1 cellular context compared by ENCODE assay signal in genomic region chr10:28991738-28992270, GRCh38.
TF ChIP-seq lines count a peak whose summit lies in the region.

No MANE protein-coding gene starts in this region.

TF ChIP-seq in HepG2, 621 proteins besides CTCF, POLR2A, EP300 and RAD21 (continued from another document and continues in another):
- TF ChIP-seq SRSF1 (optimal IDR thresholded peaks at IDR 0.05; ENCODE audit: low read depth, low read length) (no peak), KDM4B (CRISPR knock-in tag; IDR thresholded peaks at IDR 0.05) (no peak), HNF1B (CRISPR knock-in tag; IDR thresholded peaks at IDR 0.05) (no peak), SNAI1 (CRISPR knock-in tag; IDR thresholded peaks at IDR 0.05; ENCODE audit: borderline replicate concordance) (no peak), ZBTB8A (CRISPR knock-in tag; IDR thresholded peaks at IDR 0.05; ENCODE audit: borderline replicate concordance, low read depth) (no peak), SP2 (CRISPR knock-in tag; IDR thresholded peaks at IDR 0.05) (no peak), ATM (IDR thresholded peaks at IDR 0.05; ENCODE audit: borderline replicate concordance) (no peak), MTERF4 (CRISPR knock-in tag; IDR thresholded peaks at IDR 0.05) (no peak), MATR3 (CRISPR knock-in tag; IDR thresholded peaks at IDR 0.05) (no peak), CREB3 (CRISPR knock-in tag; IDR thresholded peaks at IDR 0.05) (no peak), ARNT (IDR thresholded peaks at IDR 0.05) (no peak), ATF4 (CRISPR knock-in tag; IDR thresholded peaks at IDR 0.05) (peak in 1 of 2 experiments; percentile 53; a peak in 1 of 4 replicates), ZFP82 (CRISPR knock-in tag; IDR thresholded peaks at IDR 0.05; ENCODE audit: borderline replicate concordance) (peak; percentile 88; the same call in 1 of the 2 replicates), ZNF33B (CRISPR knock-in tag; IDR thresholded peaks at IDR 0.05) (no peak), ZSCAN12 (CRISPR knock-in tag; IDR thresholded peaks at IDR 0.05) (no peak), ZFY (CRISPR knock-in tag; IDR thresholded peaks at IDR 0.05) (no peak), RFX5 (IDR thresholded peaks at IDR 0.05; ENCODE audit: low read depth, low read length) (no peak), ZNF776 (CRISPR knock-in tag; IDR thresholded peaks at IDR 0.05) (no peak), ZNF704 (CRISPR knock-in tag; IDR thresholded peaks at IDR 0.05; ENCODE audit: borderline replicate concordance) (no peak), ZNF333 (CRISPR knock-in tag; IDR thresholded peaks at IDR 0.05; ENCODE audit: borderline replicate concordance) (no peak), BRCA1 (CRISPR knock-in tag; IDR thresholded peaks at IDR 0.05) (no peak), KLF9 (CRISPR knock-in tag; IDR thresholded peaks at IDR 0.05; ENCODE audit: low read depth) (no peak), ZSCAN9 (CRISPR knock-in tag; IDR thresholded peaks at IDR 0.05; ENCODE audit: borderline replicate concordance) (0 out of 2 replicates have a peak, but pooled peaks have one; percentile 22), KLF6 (CRISPR knock-in tag; IDR thresholded peaks at IDR 0.05) (no peak), ZSCAN5A (CRISPR knock-in tag; IDR thresholded peaks at IDR 0.05; ENCODE audit: borderline replicate concordance) (no peak), TFDP2 (CRISPR knock-in tag; IDR thresholded peaks at IDR 0.05) (no peak), ZNF746 (CRISPR knock-in tag; IDR thresholded peaks at IDR 0.05) (no peak), ZNF143 (CRISPR knock-in tag; IDR thresholded peaks at IDR 0.05) (no peak), ZNF432 (CRISPR knock-in tag; IDR thresholded peaks at IDR 0.05; ENCODE audit: borderline replicate concordance) (no peak), SP5 (CRISPR knock-in tag; IDR thresholded peaks at IDR 0.05; ENCODE audit: borderline replicate concordance, low read depth) (0 out of 2 replicates have a peak, but pooled peaks have one; percentile 20), ZC3H4 (CRISPR knock-in tag; IDR thresholded peaks at IDR 0.05; ENCODE audit: borderline replicate concordance) (no peak), HES4 (CRISPR knock-in tag; IDR thresholded peaks at IDR 0.05; ENCODE audit: borderline replicate concordance) (no peak), ZNF772 (CRISPR knock-in tag; IDR thresholded peaks at IDR 0.05) (0 out of 2 replicates have a peak, but pooled peaks have one; percentile 28), HMGXB4 (CRISPR knock-in tag; IDR thresholded peaks at IDR 0.05; ENCODE audit: borderline replicate concordance in 1 of 2, low read depth in 1 of 2) (peak; percentile 60 to 71; a peak in 2 of 4 replicates), NPAS2 (CRISPR knock-in tag; IDR thresholded peaks at IDR 0.05; ENCODE audit: borderline replicate concordance) (no peak), SMAD3 (CRISPR knock-in tag; IDR thresholded peaks at IDR 0.05) (no peak), IRF2 (CRISPR knock-in tag; IDR thresholded peaks at IDR 0.05) (peak; percentile 55; the same call in 1 of the 2 replicates), PAWR (CRISPR knock-in tag; IDR thresholded peaks at IDR 0.05; ENCODE audit: borderline replicate concordance) (no peak), GTF2F1 (IDR thresholded peaks at IDR 0.05; ENCODE audit: low read length) (no peak), MYNN (CRISPR knock-in tag; IDR thresholded peaks at IDR 0.05; ENCODE audit: low read depth) (no peak), DBP (CRISPR knock-in tag; IDR thresholded peaks at IDR 0.05; ENCODE audit: not compliant biosample characterization) (no peak), KLF16 (CRISPR knock-in tag; IDR thresholded peaks at IDR 0.05) (peak in 1 of 2 experiments; percentile 57; a peak in 2 of 4 replicates), BCL3 (CRISPR knock-in tag; IDR thresholded peaks at IDR 0.05) (no peak), ZNF263 (CRISPR knock-in tag; IDR thresholded peaks at IDR 0.05) (no peak), REPIN1 (CRISPR knock-in tag; IDR thresholded peaks at IDR 0.05; ENCODE audit: borderline replicate concordance, low read depth) (peak; percentile 63; the same call in 1 of the 2 replicates), NFYB (CRISPR knock-in tag; IDR thresholded peaks at IDR 0.05) (no peak), ZNF431 (CRISPR knock-in tag; IDR thresholded peaks at IDR 0.05; ENCODE audit: borderline replicate concordance, low read depth) (no peak), ZNF577 (CRISPR knock-in tag; IDR thresholded peaks at IDR 0.05; ENCODE audit: borderline replicate concordance, low read depth) (no peak), E2F1 (CRISPR knock-in tag; IDR thresholded peaks at IDR 0.05) (no peak), FOSL1 (CRISPR knock-in tag; IDR thresholded peaks at IDR 0.05; ENCODE audit: borderline replicate concordance) (no peak), KDM6A (CRISPR knock-in tag; IDR thresholded peaks at IDR 0.05; ENCODE audit: low read depth) (no peak), CHD4 (IDR thresholded peaks at IDR 0.05; ENCODE audit: borderline replicate concordance, low read length) (no peak), THAP8 (CRISPR knock-in tag; IDR thresholded peaks at IDR 0.05; ENCODE audit: borderline replicate concordance) (no peak), HNRNPUL1 (IDR thresholded peaks at IDR 0.05; ENCODE audit: low read depth, low read length) (no peak), CBFB (CRISPR knock-in tag; IDR thresholded peaks at IDR 0.05) (no peak), ZNF570 (CRISPR knock-in tag; IDR thresholded peaks at IDR 0.05; ENCODE audit: borderline replicate concordance) (no peak), U2AF2 (IDR thresholded peaks at IDR 0.05; ENCODE audit: low read depth, low read length) (no peak), ZNF274 (CRISPR knock-in tag; IDR thresholded peaks at IDR 0.05) (no peak), ZNF850 (CRISPR knock-in tag; conservative IDR thresholded peaks at IDR 0.05) (no peak), ZNF547 (CRISPR knock-in tag; IDR thresholded peaks at IDR 0.05) (no peak)
